In the genomic region with DNA sequence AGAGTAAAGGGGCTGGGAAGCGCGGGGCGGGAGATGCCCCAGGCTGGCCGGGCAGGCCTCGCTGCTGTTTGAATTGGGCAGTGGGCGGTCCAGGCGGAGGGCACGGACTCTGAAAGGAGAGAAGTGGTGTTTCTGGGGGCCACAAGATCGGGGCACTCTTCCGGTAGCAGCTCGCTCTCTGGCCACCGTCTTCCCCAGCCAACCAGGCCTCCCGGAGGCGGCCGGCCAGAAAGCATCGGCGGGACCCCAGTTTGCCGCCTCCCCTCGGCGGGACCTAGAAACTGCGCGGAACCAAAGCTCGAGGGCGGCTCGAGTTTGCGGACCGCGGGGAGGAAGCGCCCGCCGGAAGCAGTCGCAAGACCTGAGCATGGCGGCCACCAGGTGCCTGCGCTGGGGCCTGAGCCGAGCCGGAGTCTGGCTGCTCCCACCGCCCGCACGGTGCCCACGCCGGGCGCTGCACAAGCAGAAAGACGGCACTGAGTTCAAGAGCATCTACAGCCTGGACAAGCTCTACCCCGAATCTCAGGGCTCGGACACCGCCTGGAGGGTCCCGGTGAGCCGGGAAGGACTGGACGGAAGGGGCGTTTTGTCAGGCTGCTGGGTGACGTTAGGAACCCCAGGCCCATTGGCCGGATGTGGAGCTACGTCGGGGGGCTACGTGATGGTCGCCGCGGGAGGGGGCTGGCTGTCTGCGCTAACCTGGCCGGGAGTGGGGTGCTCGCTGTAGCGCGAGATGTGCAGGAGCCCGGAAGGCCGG, we compare ENCODE assay signal across 1 cellular context.
TF ChIP-seq lines count a peak whose summit lies in the region.

A gene (plus strand): TSS at position 351 of the 757 bp plus-strand sequence. CDS start 17 bp downstream, at position 368.

TF ChIP-seq in HEK293, 187 proteins besides CTCF, POLR2A, EP300 and RAD21 (continued from another document and continues in another):
- TF ChIP-seq, protein P1, sequence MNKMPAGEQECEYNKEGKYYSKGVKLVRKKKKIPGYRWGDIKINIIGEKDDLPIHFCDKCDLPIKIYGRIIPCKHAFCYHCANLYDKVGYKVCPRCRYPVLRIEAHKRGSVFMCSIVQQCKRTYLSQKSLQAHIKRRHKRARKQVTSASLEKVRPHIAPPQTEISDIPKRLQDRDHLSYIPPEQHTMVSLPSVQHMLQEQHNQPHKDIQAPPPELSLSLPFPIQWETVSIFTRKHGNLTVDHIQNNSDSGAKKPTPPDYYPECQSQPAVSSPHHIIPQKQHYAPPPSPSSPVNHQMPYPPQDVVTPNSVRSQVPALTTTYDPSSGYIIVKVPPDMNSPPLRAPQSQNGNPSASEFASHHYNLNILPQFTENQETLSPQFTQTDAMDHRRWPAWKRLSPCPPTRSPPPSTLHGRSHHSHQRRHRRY (tag by site-specific recombination; IDR thresholded peaks at IDR 0.05) = peak; percentile 37; the same call in 1 of the 2 replicates
- peak; percentile 97 for TF ChIP-seq ZNF660 (tag by site-specific recombination; IDR thresholded peaks at IDR 0.05)
- peak; percentile 94 for TF ChIP-seq ZNF324 (tag by site-specific recombination; IDR thresholded peaks at IDR 0.05)
- no peak for TF ChIP-seq ZNF416 (tag by site-specific recombination; IDR thresholded peaks at IDR 0.05)
- TF ChIP-seq ZNF394 (tag by site-specific recombination; IDR thresholded peaks at IDR 0.05; ENCODE audit: borderline replicate concordance) = peak; percentile 49; the same call in 1 of the 2 replicates
- TF ChIP-seq ZNF610 (tag by site-specific recombination; IDR thresholded peaks at IDR 0.05; ENCODE audit: borderline replicate concordance) = peak; percentile 83
- TF ChIP-seq, protein P2, sequence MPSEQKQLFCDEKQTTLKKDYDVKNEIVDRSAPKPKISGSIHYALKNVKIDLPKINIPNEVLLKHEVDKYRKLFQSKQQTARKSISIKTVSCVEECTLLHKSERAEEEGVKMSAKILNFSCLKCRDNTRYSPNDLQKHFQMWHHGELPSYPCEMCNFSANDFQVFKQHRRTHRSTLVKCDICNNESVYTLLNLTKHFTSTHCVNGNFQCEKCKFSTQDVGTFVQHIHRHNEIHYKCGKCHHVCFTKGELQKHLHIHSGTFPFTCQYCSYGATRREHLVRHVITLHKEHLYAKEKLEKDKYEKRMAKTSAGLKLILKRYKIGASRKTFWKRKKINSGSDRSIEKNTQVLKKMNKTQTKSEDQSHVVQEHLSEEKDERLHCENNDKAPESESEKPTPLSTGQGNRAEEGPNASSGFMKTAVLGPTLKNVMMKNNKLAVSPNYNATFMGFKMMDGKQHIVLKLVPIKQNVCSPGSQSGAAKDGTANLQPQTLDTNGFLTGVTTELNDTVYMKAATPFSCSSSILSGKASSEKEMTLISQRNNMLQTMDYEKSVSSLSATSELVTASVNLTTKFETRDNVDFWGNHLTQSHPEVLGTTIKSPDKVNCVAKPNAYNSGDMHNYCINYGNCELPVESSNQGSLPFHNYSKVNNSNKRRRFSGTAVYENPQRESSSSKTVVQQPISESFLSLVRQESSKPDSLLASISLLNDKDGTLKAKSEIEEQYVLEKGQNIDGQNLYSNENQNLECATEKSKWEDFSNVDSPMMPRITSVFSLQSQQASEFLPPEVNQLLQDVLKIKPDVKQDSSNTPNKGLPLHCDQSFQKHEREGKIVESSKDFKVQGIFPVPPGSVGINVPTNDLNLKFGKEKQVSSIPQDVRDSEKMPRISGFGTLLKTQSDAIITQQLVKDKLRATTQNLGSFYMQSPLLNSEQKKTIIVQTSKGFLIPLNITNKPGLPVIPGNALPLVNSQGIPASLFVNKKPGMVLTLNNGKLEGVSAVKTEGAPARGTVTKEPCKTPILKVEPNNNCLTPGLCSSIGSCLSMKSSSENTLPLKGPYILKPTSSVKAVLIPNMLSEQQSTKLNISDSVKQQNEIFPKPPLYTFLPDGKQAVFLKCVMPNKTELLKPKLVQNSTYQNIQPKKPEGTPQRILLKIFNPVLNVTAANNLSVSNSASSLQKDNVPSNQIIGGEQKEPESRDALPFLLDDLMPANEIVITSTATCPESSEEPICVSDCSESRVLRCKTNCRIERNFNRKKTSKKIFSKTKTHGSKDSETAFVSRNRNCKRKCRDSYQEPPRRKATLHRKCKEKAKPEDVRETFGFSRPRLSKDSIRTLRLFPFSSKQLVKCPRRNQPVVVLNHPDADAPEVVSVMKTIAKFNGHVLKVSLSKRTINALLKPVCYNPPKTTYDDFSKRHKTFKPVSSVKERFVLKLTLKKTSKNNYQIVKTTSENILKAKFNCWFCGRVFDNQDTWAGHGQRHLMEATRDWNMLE (tag by site-specific recombination; conservative IDR thresholded peaks at IDR 0.05; ENCODE audit: low read depth) = peak; percentile 60
- TF ChIP-seq, protein P3, sequence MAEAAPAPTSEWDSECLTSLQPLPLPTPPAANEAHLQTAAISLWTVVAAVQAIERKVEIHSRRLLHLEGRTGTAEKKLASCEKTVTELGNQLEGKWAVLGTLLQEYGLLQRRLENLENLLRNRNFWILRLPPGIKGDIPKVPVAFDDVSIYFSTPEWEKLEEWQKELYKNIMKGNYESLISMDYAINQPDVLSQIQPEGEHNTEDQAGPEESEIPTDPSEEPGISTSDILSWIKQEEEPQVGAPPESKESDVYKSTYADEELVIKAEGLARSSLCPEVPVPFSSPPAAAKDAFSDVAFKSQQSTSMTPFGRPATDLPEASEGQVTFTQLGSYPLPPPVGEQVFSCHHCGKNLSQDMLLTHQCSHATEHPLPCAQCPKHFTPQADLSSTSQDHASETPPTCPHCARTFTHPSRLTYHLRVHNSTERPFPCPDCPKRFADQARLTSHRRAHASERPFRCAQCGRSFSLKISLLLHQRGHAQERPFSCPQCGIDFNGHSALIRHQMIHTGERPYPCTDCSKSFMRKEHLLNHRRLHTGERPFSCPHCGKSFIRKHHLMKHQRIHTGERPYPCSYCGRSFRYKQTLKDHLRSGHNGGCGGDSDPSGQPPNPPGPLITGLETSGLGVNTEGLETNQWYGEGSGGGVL (tag by site-specific recombination; IDR thresholded peaks at IDR 0.05) = peak; percentile 25; the same call in 1 of the 2 replicates
- TF ChIP-seq KLF16 (tag by site-specific recombination; IDR thresholded peaks at IDR 0.05) = peak; percentile 96
- peak; percentile 41 for TF ChIP-seq WT1 (tag by site-specific recombination; IDR thresholded peaks at IDR 0.05)
- peak; percentile 66 for TF ChIP-seq KLF9 (tag by site-specific recombination; IDR thresholded peaks at IDR 0.05; ENCODE audit: low read depth)
- TF ChIP-seq, protein P4, sequence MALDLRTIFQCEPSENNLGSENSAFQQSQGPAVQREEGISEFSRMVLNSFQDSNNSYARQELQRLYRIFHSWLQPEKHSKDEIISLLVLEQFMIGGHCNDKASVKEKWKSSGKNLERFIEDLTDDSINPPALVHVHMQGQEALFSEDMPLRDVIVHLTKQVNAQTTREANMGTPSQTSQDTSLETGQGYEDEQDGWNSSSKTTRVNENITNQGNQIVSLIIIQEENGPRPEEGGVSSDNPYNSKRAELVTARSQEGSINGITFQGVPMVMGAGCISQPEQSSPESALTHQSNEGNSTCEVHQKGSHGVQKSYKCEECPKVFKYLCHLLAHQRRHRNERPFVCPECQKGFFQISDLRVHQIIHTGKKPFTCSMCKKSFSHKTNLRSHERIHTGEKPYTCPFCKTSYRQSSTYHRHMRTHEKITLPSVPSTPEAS (tag by site-specific recombination; IDR thresholded peaks at IDR 0.05) = 0 out of 2 replicates have a peak, but pooled peaks have one; percentile 21
- peak; percentile 85; the same call in 1 of the 2 replicates for TF ChIP-seq KLF8 (tag by site-specific recombination; IDR thresholded peaks at IDR 0.05)
- TF ChIP-seq SP7 (tag by site-specific recombination; IDR thresholded peaks at IDR 0.05) = peak; percentile 93
- TF ChIP-seq, protein P5, sequence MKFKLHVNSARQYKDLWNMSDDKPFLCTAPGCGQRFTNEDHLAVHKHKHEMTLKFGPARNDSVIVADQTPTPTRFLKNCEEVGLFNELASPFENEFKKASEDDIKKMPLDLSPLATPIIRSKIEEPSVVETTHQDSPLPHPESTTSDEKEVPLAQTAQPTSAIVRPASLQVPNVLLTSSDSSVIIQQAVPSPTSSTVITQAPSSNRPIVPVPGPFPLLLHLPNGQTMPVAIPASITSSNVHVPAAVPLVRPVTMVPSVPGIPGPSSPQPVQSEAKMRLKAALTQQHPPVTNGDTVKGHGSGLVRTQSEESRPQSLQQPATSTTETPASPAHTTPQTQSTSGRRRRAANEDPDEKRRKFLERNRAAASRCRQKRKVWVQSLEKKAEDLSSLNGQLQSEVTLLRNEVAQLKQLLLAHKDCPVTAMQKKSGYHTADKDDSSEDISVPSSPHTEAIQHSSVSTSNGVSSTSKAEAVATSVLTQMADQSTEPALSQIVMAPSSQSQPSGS (tag by site-specific recombination; IDR thresholded peaks at IDR 0.05; ENCODE audit: low read depth) = 0 out of 2 replicates have a peak, but pooled peaks have one; percentile 16
- peak; percentile 92 for TF ChIP-seq GLIS2 (tag by site-specific recombination; IDR thresholded peaks at IDR 0.05)
- TF ChIP-seq YY1 (tag by site-specific recombination; IDR thresholded peaks at IDR 0.05) = peak; percentile 96
- no peak for TF ChIP-seq ZNF140 (tag by site-specific recombination; IDR thresholded peaks at IDR 0.05)
- TF ChIP-seq ZNF24 (tag by site-specific recombination; IDR thresholded peaks at IDR 0.05) = peak; percentile 66; the same call in 1 of the 2 replicates
- peak; percentile 75 for TF ChIP-seq ZBTB8A (tag by site-specific recombination; IDR thresholded peaks at IDR 0.05)
- peak; percentile 94 for TF ChIP-seq ZBTB7A (tag by site-specific recombination; IDR thresholded peaks at IDR 0.05; ENCODE audit: low read depth)
- peak; percentile 89 for TF ChIP-seq ZFP37 (tag by site-specific recombination; IDR thresholded peaks at IDR 0.05)
- no peak for TF ChIP-seq ZNF658 (tag by site-specific recombination; IDR thresholded peaks at IDR 0.05)
- peak; percentile 33; the same call in 1 of the 2 replicates for TF ChIP-seq SCRT2 (tag by site-specific recombination; IDR thresholded peaks at IDR 0.05)
- TF ChIP-seq MZF1 (tag by site-specific recombination; IDR thresholded peaks at IDR 0.05; ENCODE audit: borderline replicate concordance) = 0 out of 2 replicates have a peak, but pooled peaks have one; percentile 20
- no peak for TF ChIP-seq ZNF37A (tag by site-specific recombination; IDR thresholded peaks at IDR 0.05)
- TF ChIP-seq ZNF202 (tag by site-specific recombination; IDR thresholded peaks at IDR 0.05; ENCODE audit: borderline replicate concordance) = no peak
- TF ChIP-seq, protein P6, sequence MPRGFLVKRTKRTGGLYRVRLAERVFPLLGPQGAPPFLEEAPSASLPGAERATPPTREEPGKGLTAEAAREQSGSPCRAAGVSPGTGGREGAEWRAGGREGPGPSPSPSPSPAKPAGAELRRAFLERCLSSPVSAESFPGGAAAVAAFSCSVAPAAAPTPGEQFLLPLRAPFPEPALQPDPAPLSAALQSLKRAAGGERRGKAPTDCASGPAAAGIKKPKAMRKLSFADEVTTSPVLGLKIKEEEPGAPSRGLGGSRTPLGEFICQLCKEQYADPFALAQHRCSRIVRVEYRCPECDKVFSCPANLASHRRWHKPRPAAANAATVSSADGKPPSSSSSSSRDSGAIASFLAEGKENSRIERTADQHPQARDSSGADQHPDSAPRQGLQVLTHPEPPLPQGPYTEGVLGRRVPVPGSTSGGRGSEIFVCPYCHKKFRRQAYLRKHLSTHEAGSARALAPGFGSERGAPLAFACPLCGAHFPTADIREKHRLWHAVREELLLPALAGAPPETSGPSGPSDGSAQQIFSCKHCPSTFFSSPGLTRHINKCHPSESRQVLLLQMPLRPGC (tag by site-specific recombination; IDR thresholded peaks at IDR 0.05) = peak; percentile 74
- no peak for TF ChIP-seq ZFP3 (tag by site-specific recombination; IDR thresholded peaks at IDR 0.05; ENCODE audit: low read depth)
- TF ChIP-seq, protein P7, sequence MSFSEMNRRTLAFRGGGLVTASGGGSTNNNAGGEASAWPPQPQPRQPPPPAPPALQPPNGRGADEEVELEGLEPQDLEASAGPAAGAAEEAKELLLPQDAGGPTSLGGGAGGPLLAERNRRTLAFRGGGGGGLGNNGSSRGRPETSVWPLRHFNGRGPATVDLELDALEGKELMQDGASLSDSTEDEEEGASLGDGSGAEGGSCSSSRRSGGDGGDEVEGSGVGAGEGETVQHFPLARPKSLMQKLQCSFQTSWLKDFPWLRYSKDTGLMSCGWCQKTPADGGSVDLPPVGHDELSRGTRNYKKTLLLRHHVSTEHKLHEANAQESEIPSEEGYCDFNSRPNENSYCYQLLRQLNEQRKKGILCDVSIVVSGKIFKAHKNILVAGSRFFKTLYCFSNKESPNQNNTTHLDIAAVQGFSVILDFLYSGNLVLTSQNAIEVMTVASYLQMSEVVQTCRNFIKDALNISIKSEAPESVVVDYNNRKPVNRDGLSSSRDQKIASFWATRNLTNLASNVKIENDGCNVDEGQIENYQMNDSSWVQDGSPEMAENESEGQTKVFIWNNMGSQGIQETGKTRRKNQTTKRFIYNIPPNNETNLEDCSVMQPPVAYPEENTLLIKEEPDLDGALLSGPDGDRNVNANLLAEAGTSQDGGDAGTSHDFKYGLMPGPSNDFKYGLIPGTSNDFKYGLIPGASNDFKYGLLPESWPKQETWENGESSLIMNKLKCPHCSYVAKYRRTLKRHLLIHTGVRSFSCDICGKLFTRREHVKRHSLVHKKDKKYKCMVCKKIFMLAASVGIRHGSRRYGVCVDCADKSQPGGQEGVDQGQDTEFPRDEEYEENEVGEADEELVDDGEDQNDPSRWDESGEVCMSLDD (tag by site-specific recombination; IDR thresholded peaks at IDR 0.05) = peak; percentile 92
- no peak; the same call in 1 of the 2 replicates for TF ChIP-seq ZNF585B (tag by site-specific recombination; IDR thresholded peaks at IDR 0.05)
- TF ChIP-seq ZNF221 (tag by site-specific recombination; IDR thresholded peaks at IDR 0.05; ENCODE audit: borderline replicate concordance) = no peak
- TF ChIP-seq ZNF654 (tag by site-specific recombination; IDR thresholded peaks at IDR 0.05; ENCODE audit: low read depth) = no peak
- no peak for TF ChIP-seq ZNF529 (tag by site-specific recombination; IDR thresholded peaks at IDR 0.05; ENCODE audit: insufficient replicate concordance)
- no peak for TF ChIP-seq ZNF624 (tag by site-specific recombination; IDR thresholded peaks at IDR 0.05)
- TF ChIP-seq, protein P8, sequence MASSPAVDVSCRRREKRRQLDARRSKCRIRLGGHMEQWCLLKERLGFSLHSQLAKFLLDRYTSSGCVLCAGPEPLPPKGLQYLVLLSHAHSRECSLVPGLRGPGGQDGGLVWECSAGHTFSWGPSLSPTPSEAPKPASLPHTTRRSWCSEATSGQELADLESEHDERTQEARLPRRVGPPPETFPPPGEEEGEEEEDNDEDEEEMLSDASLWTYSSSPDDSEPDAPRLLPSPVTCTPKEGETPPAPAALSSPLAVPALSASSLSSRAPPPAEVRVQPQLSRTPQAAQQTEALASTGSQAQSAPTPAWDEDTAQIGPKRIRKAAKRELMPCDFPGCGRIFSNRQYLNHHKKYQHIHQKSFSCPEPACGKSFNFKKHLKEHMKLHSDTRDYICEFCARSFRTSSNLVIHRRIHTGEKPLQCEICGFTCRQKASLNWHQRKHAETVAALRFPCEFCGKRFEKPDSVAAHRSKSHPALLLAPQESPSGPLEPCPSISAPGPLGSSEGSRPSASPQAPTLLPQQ (tag by site-specific recombination; IDR thresholded peaks at IDR 0.05) = peak; percentile 68
- peak; percentile 57; the same call in 1 of the 2 replicates for TF ChIP-seq ZNF184 (tag by site-specific recombination; IDR thresholded peaks at IDR 0.05)
- TF ChIP-seq ZNF670 (tag by site-specific recombination; IDR thresholded peaks at IDR 0.05; ENCODE audit: low read depth) = no peak
- no peak for TF ChIP-seq PRDM1 (tag by site-specific recombination; IDR thresholded peaks at IDR 0.05)
